1 cellular context compared by ENCODE assay signal in the genomic region with DNA sequence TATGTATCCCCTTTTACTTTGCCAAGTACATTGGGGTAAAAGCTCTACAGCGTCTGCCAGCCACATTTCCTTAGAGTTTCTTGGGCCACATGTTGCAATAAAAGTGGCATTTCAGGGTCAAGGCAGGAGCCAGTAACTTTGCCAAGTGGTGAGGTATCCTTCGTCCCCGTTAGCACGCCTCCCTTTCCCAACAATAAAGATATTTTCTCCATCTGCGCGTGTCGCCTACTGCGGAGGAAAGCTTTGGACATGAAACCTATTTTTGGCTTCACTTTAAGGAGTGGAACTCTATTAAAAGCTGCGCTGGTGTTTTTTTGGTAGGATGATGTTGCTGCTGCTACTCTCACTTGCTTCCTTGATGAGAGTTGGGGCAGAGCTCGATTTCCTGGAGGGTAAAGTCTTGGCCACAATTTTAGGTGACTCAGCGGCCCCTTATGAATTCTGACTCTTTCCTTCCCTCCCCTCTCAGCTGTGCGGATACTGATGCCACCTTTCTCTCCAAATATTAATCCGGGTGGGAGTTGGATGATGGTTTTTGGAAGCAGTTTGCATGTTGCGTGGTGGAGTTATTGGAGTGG.
TF ChIP-seq lines count a peak whose summit lies in the region.

No MANE protein-coding gene starts in this region.

TF ChIP-seq in K562, 482 proteins besides CTCF, POLR2A, EP300 and RAD21 (continued from another document and continues in another):
- TF ChIP-seq, protein P1, sequence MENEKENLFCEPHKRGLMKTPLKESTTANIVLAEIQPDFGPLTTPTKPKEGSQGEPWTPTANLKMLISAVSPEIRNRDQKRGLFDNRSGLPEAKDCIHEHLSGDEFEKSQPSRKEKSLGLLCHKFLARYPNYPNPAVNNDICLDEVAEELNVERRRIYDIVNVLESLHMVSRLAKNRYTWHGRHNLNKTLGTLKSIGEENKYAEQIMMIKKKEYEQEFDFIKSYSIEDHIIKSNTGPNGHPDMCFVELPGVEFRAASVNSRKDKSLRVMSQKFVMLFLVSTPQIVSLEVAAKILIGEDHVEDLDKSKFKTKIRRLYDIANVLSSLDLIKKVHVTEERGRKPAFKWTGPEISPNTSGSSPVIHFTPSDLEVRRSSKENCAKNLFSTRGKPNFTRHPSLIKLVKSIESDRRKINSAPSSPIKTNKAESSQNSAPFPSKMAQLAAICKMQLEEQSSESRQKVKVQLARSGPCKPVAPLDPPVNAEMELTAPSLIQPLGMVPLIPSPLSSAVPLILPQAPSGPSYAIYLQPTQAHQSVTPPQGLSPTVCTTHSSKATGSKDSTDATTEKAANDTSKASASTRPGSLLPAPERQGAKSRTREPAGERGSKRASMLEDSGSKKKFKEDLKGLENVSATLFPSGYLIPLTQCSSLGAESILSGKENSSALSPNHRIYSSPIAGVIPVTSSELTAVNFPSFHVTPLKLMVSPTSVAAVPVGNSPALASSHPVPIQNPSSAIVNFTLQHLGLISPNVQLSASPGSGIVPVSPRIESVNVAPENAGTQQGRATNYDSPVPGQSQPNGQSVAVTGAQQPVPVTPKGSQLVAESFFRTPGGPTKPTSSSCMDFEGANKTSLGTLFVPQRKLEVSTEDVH (IDR thresholded peaks at IDR 0.05; ENCODE audit: low read depth, partially characterized antibody): no peak
- TF ChIP-seq NCOA2 (IDR thresholded peaks at IDR 0.05; ENCODE audit: partially characterized antibody in 2 of 2) (no peak), PRMT5 (CRISPR knock-in tag; IDR thresholded peaks at IDR 0.05) (no peak), ZBTB1 (CRISPR knock-in tag; IDR thresholded peaks at IDR 0.05; ENCODE audit: borderline replicate concordance, low read depth) (no peak), MEF2D (tag; conservative IDR thresholded peaks at IDR 0.05; ENCODE audit: low read depth) (peak; percentile 55; the same call in 1 of the 2 replicates), E2F3 (CRISPR knock-in tag; IDR thresholded peaks at IDR 0.05) (peak; percentile 7; the same call in 1 of the 2 replicates), SOX6 (IDR thresholded peaks at IDR 0.05) (no peak), ATF7 (IDR thresholded peaks at IDR 0.05) (0 out of 2 replicates have a peak, but pooled peaks have one; percentile 1), SIX5 (IDR thresholded peaks at IDR 0.05; ENCODE audit: borderline replicate concordance in 1 of 2, insufficient read depth in 1 of 2, low read depth in 1 of 2, low read length in 2 of 2) (no peak), ESRRB (CRISPR knock-in tag; IDR thresholded peaks at IDR 0.05; ENCODE audit: borderline replicate concordance) (no peak), SMARCA4 (IDR thresholded peaks at IDR 0.05) (0 out of 2 replicates have a peak, but pooled peaks have one; percentile 27), XRCC5 (IDR thresholded peaks at IDR 0.05; ENCODE audit: low read depth, low read length) (0 out of 2 replicates have a peak, but pooled peaks have one; percentile 25), ZNF165 (CRISPR knock-in tag; IDR thresholded peaks at IDR 0.05; ENCODE audit: borderline replicate concordance) (0 out of 2 replicates have a peak, but pooled peaks have one; percentile 26), SPI1 (IDR thresholded peaks at IDR 0.05; ENCODE audit: borderline replicate concordance, low read depth, low read length) (no peak), OTX1 (CRISPR knock-in tag; IDR thresholded peaks at IDR 0.05) (0 out of 2 replicates have a peak, but pooled peaks have one; percentile 4), GATA2 (CRISPR knock-in tag; IDR thresholded peaks at IDR 0.05) (peak; percentile 59; the same call in 1 of the 2 replicates), ZKSCAN3 (CRISPR knock-in tag; IDR thresholded peaks at IDR 0.05) (no peak), MEF2A (IDR thresholded peaks at IDR 0.05; ENCODE audit: control insufficient read depth, low read depth, low read length) (peak; percentile 13; the same call in 1 of the 2 replicates), DACH1 (IDR thresholded peaks at IDR 0.05; ENCODE audit: partially characterized antibody) (peak; percentile 36), NFRKB (IDR thresholded peaks at IDR 0.05; ENCODE audit: low read depth) (0 out of 2 replicates have a peak, but pooled peaks have one; percentile 14), ZNF583 (CRISPR knock-in tag; IDR thresholded peaks at IDR 0.05) (no peak; the same call in 1 of the 2 replicates), ZNF79 (CRISPR knock-in tag; IDR thresholded peaks at IDR 0.05; ENCODE audit: low read depth) (no peak), HMG20B (CRISPR knock-in tag; IDR thresholded peaks at IDR 0.05) (no peak), ZNF316 (IDR thresholded peaks at IDR 0.05) (peak; percentile 57), TBL1XR1 (IDR thresholded peaks at IDR 0.05; ENCODE audit: low read length in 2 of 2) (0 out of 4 replicates have a peak, but pooled peaks of 1 of the 2 experiments have one; percentile 6), CBX8 (IDR thresholded peaks at IDR 0.05; ENCODE audit: borderline replicate concordance, extremely low read depth, low read depth, low read length, poor library complexity, severe bottlenecking) (no peak), ZBTB17 (CRISPR knock-in tag; IDR thresholded peaks at IDR 0.05) (no peak), ZNF23 (CRISPR knock-in tag; IDR thresholded peaks at IDR 0.05) (no peak), CEBPB (tag; IDR thresholded peaks at IDR 0.05) (peak; percentile 26)
- TF ChIP-seq, protein P2, sequence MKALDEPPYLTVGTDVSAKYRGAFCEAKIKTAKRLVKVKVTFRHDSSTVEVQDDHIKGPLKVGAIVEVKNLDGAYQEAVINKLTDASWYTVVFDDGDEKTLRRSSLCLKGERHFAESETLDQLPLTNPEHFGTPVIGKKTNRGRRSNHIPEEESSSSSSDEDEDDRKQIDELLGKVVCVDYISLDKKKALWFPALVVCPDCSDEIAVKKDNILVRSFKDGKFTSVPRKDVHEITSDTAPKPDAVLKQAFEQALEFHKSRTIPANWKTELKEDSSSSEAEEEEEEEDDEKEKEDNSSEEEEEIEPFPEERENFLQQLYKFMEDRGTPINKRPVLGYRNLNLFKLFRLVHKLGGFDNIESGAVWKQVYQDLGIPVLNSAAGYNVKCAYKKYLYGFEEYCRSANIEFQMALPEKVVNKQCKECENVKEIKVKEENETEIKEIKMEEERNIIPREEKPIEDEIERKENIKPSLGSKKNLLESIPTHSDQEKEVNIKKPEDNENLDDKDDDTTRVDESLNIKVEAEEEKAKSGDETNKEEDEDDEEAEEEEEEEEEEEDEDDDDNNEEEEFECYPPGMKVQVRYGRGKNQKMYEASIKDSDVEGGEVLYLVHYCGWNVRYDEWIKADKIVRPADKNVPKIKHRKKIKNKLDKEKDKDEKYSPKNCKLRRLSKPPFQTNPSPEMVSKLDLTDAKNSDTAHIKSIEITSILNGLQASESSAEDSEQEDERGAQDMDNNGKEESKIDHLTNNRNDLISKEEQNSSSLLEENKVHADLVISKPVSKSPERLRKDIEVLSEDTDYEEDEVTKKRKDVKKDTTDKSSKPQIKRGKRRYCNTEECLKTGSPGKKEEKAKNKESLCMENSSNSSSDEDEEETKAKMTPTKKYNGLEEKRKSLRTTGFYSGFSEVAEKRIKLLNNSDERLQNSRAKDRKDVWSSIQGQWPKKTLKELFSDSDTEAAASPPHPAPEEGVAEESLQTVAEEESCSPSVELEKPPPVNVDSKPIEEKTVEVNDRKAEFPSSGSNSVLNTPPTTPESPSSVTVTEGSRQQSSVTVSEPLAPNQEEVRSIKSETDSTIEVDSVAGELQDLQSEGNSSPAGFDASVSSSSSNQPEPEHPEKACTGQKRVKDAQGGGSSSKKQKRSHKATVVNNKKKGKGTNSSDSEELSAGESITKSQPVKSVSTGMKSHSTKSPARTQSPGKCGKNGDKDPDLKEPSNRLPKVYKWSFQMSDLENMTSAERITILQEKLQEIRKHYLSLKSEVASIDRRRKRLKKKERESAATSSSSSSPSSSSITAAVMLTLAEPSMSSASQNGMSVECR (CRISPR knock-in tag; IDR thresholded peaks at IDR 0.05): no peak
- TF ChIP-seq, protein P3, sequence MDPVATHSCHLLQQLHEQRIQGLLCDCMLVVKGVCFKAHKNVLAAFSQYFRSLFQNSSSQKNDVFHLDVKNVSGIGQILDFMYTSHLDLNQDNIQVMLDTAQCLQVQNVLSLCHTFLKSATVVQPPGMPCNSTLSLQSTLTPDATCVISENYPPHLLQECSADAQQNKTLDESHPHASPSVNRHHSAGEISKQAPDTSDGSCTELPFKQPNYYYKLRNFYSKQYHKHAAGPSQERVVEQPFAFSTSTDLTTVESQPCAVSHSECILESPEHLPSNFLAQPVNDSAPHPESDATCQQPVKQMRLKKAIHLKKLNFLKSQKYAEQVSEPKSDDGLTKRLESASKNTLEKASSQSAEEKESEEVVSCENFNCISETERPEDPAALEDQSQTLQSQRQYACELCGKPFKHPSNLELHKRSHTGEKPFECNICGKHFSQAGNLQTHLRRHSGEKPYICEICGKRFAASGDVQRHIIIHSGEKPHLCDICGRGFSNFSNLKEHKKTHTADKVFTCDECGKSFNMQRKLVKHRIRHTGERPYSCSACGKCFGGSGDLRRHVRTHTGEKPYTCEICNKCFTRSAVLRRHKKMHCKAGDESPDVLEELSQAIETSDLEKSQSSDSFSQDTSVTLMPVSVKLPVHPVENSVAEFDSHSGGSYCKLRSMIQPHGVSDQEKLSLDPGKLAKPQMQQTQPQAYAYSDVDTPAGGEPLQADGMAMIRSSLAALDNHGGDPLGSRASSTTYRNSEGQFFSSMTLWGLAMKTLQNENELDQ (CRISPR knock-in tag; IDR thresholded peaks at IDR 0.05; ENCODE audit: borderline replicate concordance): peak; percentile 61; the same call in 1 of the 2 replicates
- TF ChIP-seq, protein P4, sequence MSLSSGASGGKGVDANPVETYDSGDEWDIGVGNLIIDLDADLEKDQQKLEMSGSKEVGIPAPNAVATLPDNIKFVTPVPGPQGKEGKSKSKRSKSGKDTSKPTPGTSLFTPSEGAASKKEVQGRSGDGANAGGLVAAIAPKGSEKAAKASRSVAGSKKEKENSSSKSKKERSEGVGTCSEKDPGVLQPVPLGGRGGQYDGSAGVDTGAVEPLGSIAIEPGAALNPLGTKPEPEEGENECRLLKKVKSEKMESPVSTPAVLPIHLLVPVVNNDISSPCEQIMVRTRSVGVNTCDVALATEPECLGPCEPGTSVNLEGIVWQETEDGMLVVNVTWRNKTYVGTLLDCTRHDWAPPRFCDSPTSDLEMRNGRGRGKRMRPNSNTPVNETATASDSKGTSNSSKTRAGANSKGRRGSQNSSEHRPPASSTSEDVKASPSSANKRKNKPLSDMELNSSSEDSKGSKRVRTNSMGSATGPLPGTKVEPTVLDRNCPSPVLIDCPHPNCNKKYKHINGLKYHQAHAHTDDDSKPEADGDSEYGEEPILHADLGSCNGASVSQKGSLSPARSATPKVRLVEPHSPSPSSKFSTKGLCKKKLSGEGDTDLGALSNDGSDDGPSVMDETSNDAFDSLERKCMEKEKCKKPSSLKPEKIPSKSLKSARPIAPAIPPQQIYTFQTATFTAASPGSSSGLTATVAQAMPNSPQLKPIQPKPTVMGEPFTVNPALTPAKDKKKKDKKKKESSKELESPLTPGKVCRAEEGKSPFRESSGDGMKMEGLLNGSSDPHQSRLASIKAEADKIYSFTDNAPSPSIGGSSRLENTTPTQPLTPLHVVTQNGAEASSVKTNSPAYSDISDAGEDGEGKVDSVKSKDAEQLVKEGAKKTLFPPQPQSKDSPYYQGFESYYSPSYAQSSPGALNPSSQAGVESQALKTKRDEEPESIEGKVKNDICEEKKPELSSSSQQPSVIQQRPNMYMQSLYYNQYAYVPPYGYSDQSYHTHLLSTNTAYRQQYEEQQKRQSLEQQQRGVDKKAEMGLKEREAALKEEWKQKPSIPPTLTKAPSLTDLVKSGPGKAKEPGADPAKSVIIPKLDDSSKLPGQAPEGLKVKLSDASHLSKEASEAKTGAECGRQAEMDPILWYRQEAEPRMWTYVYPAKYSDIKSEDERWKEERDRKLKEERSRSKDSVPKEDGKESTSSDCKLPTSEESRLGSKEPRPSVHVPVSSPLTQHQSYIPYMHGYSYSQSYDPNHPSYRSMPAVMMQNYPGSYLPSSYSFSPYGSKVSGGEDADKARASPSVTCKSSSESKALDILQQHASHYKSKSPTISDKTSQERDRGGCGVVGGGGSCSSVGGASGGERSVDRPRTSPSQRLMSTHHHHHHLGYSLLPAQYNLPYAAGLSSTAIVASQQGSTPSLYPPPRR (CRISPR knock-in tag; IDR thresholded peaks at IDR 0.05; ENCODE audit: borderline replicate concordance): no peak
- TF ChIP-seq, protein P5, sequence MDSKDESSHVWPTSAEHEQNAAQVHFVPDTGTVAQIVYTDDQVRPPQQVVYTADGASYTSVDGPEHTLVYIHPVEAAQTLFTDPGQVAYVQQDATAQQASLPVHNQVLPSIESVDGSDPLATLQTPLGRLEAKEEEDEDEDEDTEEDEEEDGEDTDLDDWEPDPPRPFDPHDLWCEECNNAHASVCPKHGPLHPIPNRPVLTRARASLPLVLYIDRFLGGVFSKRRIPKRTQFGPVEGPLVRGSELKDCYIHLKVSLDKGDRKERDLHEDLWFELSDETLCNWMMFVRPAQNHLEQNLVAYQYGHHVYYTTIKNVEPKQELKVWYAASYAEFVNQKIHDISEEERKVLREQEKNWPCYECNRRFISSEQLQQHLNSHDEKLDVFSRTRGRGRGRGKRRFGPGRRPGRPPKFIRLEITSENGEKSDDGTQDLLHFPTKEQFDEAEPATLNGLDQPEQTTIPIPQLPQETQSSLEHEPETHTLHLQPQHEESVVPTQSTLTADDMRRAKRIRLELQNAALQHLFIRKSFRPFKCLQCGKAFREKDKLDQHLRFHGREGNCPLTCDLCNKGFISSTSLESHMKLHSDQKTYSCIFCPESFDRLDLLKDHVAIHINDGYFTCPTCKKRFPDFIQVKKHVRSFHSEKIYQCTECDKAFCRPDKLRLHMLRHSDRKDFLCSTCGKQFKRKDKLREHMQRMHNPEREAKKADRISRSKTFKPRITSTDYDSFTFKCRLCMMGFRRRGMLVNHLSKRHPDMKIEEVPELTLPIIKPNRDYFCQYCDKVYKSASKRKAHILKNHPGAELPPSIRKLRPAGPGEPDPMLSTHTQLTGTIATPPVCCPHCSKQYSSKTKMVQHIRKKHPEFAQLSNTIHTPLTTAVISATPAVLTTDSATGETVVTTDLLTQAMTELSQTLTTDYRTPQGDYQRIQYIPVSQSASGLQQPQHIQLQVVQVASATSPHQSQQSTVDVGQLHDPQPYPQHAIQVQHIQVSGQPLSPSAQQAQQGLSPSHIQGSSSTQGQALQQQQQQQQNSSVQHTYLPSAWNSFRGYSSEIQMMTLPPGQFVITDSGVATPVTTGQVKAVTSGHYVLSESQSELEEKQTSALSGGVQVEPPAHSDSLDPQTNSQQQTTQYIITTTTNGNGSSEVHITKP (IDR thresholded peaks at IDR 0.05; ENCODE audit: partially characterized antibody): no peak
- TF ChIP-seq, protein P6, sequence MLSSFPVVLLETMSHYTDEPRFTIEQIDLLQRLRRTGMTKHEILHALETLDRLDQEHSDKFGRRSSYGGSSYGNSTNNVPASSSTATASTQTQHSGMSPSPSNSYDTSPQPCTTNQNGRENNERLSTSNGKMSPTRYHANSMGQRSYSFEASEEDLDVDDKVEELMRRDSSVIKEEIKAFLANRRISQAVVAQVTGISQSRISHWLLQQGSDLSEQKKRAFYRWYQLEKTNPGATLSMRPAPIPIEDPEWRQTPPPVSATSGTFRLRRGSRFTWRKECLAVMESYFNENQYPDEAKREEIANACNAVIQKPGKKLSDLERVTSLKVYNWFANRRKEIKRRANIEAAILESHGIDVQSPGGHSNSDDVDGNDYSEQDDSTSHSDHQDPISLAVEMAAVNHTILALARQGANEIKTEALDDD (IDR thresholded peaks at IDR 0.05): no peak; the same call in 1 of the 2 replicates
